37 cellular contexts compared by ENCODE assay signal in genomic region chr16:21984062-21984461, GRCh38. TPM values are rescaled to one million over a fixed set of nuclear protein-coding genes. Genes with fewer than 3 reads are reported as not detected.
"Had no signal": no experiment of that assay in that cellular context is flagged by ENCODE, and none has a peak within 500 bp of the region (broad histone marks: within the 10 kb centered on the region; RNA-seq: fewer than 3 reads in every experiment).

No MANE protein-coding gene starts in this region.

- FAIRE-seq: endometrium, endothelial cell of umbilical vein had no signal

- H3K4me1 ChIP-seq: ascending aorta, breast epithelium, colonic mucosa had no signal

- DNase-seq: activated CD4-positive, alpha-beta memory T cell treated with anti-CD3 and anti-CD28 coated beads for 36 hours; activated CD4-positive, alpha-beta T cell treated with anti-CD3 and anti-CD28 coated beads for 36 hours; activated CD4-positive, alpha-beta T cell treated with anti-CD3 and anti-CD28 coated beads, Interleukin-2, amount 10 ng/mL, durations not matched to agents 24 days and 14 days; activated CD4-positive, CD25-positive, alpha-beta regulatory T cell; activated CD4-positive, CD25-positive, alpha-beta regulatory T cell treated with anti-CD3 and anti-CD28 coated beads, Interleukin-2, amount 50 U/mL, for 72 hours; activated CD8-positive, alpha-beta memory T cell treated with anti-CD3 and anti-CD28 coated beads, Interleukin-2, amount 10 ng/mL, durations not matched to agents 7 days and 5 days; activated CD8-positive, alpha-beta memory T cell treated with anti-CD3 and anti-CD28 coated beads, Interleukin-2, amount 50 U/mL, for 4 hours; activated CD8-positive, alpha-beta T cell treated with anti-CD3 and anti-CD28 coated beads, Interleukin-2, amount 10 ng/mL, durations not matched to agents 7 days and 5 days; activated effector memory CD4-positive, alpha-beta T cell treated with Interleukin-2 at 50 U/mL for 16 hours; activated gamma-delta T cell treated with Interleukin-2 at 50 U/mL for 16 hours; activated naive CD4-positive, alpha-beta T cell treated with anti-CD3 and anti-CD28 coated beads for 36 hours; activated naive CD8-positive, alpha-beta T cell treated with anti-CD3 and anti-CD28 coated beads, Interleukin-2, amount 10 ng/mL, durations not matched to agents 7 days and 5 days; activated T-cell treated with anti-CD3 and anti-CD28 coated beads, Interleukin-2, amount 50 U/mL, for 1 hour; central memory CD4-positive, alpha-beta T cell; cerebellar nuclear complex; colonic mucosa; effector CD8-positive, alpha-beta T cell; esophagus squamous epithelium; foreskin melanocyte; heart right ventricle; T1000 had no signal

- H3K4me3 ChIP-seq: ascending aorta, breast epithelium, cardiac muscle cell, colonic mucosa, esophagus squamous epithelium, gastroesophageal sphincter, heart right ventricle, hepatocyte had no signal

- ATAC-seq: activated CD4-positive, alpha-beta T cell treated with anti-CD3 and anti-CD28 coated beads for 36 hours; activated CD8-positive, alpha-beta memory T cell treated with anti-CD3 and anti-CD28 coated beads, Interleukin-2, amount 10 ng/mL, durations not matched to agents 7 days and 5 days; activated CD8-positive, alpha-beta T cell treated with anti-CD3 and anti-CD28 coated beads, Interleukin-2, amount 10 ng/mL, durations not matched to agents 7 days and 5 days; activated naive CD4-positive, alpha-beta T cell treated with anti-CD3 and anti-CD28 coated beads, Interleukin-2, amount 50 U/mL, for 72 hours; activated T-helper 17 cell treated with anti-CD3 and anti-CD28 coated beads, Interleukin-2, amount 50 U/mL, for 72 hours; gastroesophageal sphincter; heart right ventricle had no signal

- H3K36me3 ChIP-seq: breast epithelium had no signal

- H3K79me2 ChIP-seq: hepatocyte had no signal

- H2AFZ ChIP-seq: hepatocyte had no signal

- H3K27ac ChIP-seq: ascending aorta, breast epithelium, cardiac muscle cell, colonic mucosa, epithelial cell of prostate, esophagus squamous epithelium, gastroesophageal sphincter, hepatocyte had no signal

- H3K4me2 ChIP-seq: hepatocyte had no signal

- H3K27me3 ChIP-seq: ascending aorta, breast epithelium, cardiac muscle cell, colonic mucosa, esophagus squamous epithelium, gastroesophageal sphincter, heart right ventricle, hepatocyte had no signal

- H3K9me3 ChIP-seq: ascending aorta, breast epithelium, colonic mucosa, esophagus squamous epithelium, gastroesophageal sphincter, heart right ventricle had no signal

RNA-seq across cellular contexts. Expression of gene PDZD9, which starts 16.9 kb away (rescaled TPM):
- total RNA-seq: activated CD4-positive, alpha-beta memory T cell treated with anti-CD3 and anti-CD28 coated beads for 36 hours; activated CD4-positive, alpha-beta T cell treated with anti-CD3 and anti-CD28 coated beads for 36 hours; activated CD4-positive, alpha-beta T cell treated with anti-CD3 and anti-CD28 coated beads, Interleukin-2, amount 10 ng/mL, durations not matched to agents 24 days and 14 days; activated CD8-positive, alpha-beta memory T cell treated with anti-CD3 and anti-CD28 coated beads for 36 hours; activated CD8-positive, alpha-beta memory T cell treated with anti-CD3 and anti-CD28 coated beads, Interleukin-2, amount 10 ng/mL, durations not matched to agents 7 days and 5 days; activated CD8-positive, alpha-beta T cell treated with anti-CD3 and anti-CD28 coated beads, Interleukin-2, amount 10 ng/mL, durations not matched to agents 7 days and 5 days; activated naive CD4-positive, alpha-beta T cell treated with anti-CD3 and anti-CD28 coated beads for 36 hours; activated naive CD4-positive, alpha-beta T cell treated with anti-CD3 and anti-CD28 coated beads, Interleukin-2, amount 50 U/mL, for 72 hours; activated naive CD8-positive, alpha-beta T cell treated with anti-CD3 and anti-CD28 coated beads, Interleukin-2, amount 10 ng/mL, durations not matched to agents 7 days and 5 days; activated T-helper 17 cell treated with anti-CD3 and anti-CD28 coated beads, Interleukin-2, amount 50 U/mL, for 72 hours; ascending aorta; breast epithelium; cardiac muscle cell; colonic mucosa; dermis microvascular lymphatic vessel endothelial cell; endothelial cell of umbilical vein; esophagus squamous epithelium; fibroblast of lung; fibroblast of villous mesenchyme; gastroesophageal sphincter; glomerular endothelial cell; heart right ventricle; hepatocyte had no signal
- polyA plus RNA-seq: endothelial cell of umbilical vein, esophagus, fibroblast of lung, heart right ventricle, hepatocyte had no signal
